In the genomic region with DNA sequence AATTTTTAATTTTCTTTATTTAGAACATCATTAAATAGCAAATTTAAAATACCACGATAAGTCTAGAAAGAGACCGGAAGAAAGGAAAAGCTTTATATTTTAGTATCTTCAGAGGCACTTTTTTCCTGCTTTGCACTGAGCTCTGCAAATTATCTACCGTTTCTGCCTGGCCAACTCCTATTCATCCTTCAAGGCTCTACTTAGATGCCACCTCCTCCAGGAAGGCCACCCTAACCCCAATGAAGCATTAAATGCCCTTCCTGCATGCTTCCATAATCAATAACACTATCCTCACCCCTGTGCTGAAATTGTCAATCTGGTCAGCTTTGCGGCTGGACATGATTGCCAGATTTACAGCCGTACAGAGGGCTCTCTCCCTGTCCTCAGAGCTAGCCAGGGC, we compare ENCODE assay signal across 6 cellular contexts.
"Had no signal": no experiment of that assay in that cellular context is flagged by ENCODE, and none has a peak within 500 bp of the region (broad histone marks: within the 10 kb centered on the region; RNA-seq: fewer than 3 reads in every experiment).

No MANE protein-coding gene starts in this region.

- H3K4me2 ChIP-seq: GM23338 had no signal

- H3K4me3 ChIP-seq: GM23338 had no signal

- H3K4me3 Mint-ChIP-seq: GM23338, H9, HFFc6 had no signal

- ATAC-seq: GM23338 had no signal

- H3K27ac Mint-ChIP-seq: GM23338, HFFc6 had no signal

- DNase-seq: H9, HCEC 1CT, HFFc6, IMR-90, KBM-7 had no signal
